1 cellular context compared by ENCODE assay signal in the genomic region with DNA sequence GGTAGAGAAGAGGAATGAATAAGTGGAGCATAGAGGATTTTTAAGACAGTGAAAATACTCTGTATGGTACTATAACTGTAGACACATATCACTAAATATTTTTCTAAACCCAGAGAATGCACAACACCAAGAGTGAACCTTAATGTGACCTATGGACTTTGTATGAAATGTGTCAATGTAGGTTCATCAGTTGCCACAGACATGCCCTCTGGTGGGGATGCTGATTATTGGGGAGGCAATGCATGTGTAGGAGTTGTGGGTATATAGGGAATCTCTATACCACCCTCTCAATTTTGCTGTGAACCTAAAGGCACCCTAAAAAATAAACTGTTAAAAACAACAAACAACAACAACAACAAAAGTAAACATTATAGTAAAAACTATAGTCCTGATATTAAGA.
TF ChIP-seq lines count a peak whose summit lies in the region.

No MANE protein-coding gene starts in this region.

TF ChIP-seq in liver, 16 proteins besides CTCF, POLR2A, EP300 and RAD21 (continued from another document):
- TF ChIP-seq, protein P1, sequence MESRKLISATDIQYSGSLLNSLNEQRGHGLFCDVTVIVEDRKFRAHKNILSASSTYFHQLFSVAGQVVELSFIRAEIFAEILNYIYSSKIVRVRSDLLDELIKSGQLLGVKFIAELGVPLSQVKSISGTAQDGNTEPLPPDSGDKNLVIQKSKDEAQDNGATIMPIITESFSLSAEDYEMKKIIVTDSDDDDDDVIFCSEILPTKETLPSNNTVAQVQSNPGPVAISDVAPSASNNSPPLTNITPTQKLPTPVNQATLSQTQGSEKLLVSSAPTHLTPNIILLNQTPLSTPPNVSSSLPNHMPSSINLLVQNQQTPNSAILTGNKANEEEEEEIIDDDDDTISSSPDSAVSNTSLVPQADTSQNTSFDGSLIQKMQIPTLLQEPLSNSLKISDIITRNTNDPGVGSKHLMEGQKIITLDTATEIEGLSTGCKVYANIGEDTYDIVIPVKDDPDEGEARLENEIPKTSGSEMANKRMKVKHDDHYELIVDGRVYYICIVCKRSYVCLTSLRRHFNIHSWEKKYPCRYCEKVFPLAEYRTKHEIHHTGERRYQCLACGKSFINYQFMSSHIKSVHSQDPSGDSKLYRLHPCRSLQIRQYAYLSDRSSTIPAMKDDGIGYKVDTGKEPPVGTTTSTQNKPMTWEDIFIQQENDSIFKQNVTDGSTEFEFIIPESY (IDR thresholded peaks at IDR 0.05): no peak
- no peak for TF ChIP-seq JUND (IDR thresholded peaks at IDR 0.05)
- no peak for TF ChIP-seq NR2F2 (IDR thresholded peaks at IDR 0.05)
- TF ChIP-seq EGR1 (IDR thresholded peaks at IDR 0.05; ENCODE audit: low read depth in 2 of 2): no peak
- TF ChIP-seq FOXA2 (IDR thresholded peaks at IDR 0.05): no peak
